31 cellular contexts compared by ENCODE assay signal in genomic region chr11:32162906-32163305, GRCh38.
"Had no signal": no experiment of that assay in that cellular context is flagged by ENCODE, and none has a peak within 500 bp of the region (broad histone marks: within the 10 kb centered on the region; RNA-seq: fewer than 3 reads in every experiment).

No MANE protein-coding gene starts in this region.

- H3K36me3 ChIP-seq: adrenal gland, esophagus squamous epithelium, gastroesophageal sphincter, heart right ventricle, WERI-Rb-1 had no signal

- H3K4me3 ChIP-seq: adrenal gland, body of pancreas, esophagus squamous epithelium, gastroesophageal sphincter, heart right ventricle had no signal

- H3K9me3 Mint-ChIP-seq: activated B cell treated with CpG ODN at 0.5 μM for 24 hours; activated CD8-positive, alpha-beta T cell treated with anti-CD3 and anti-CD28 coated beads for 36 hours; activated naive CD4-positive, alpha-beta T cell treated with anti-CD3 and anti-CD28 coated beads, Interleukin-2, amount 50 U/mL, for 24 hours; activated naive CD8-positive, alpha-beta T cell treated with anti-CD3 and anti-CD28 coated beads for 36 hours; activated naive CD8-positive, alpha-beta T cell treated with anti-CD3 and anti-CD28 coated beads, Interleukin-2, amount 50 U/mL, for 24 hours; activated T-cell treated with anti-CD3 and anti-CD28 coated beads, Interleukin-2, amount 50 U/mL, for 4 hours; T-helper 2 cell treated with Interferon-gamma antibody and Interleukin-4, amounts not matched to agents 5 μg/mL and 100 μg/mL, for 36 hours had no signal

- DNase-seq: activated B cell treated with CpG ODN at 0.5 μM for 24 hours; activated CD4-positive, alpha-beta T cell treated with anti-CD3 and anti-CD28 coated beads for 48 hours; activated CD4-positive, alpha-beta T cell treated with anti-CD3 and anti-CD28 coated beads, Interleukin-2, amount 50 U/mL, for 1 hour; activated CD4-positive, alpha-beta T cell treated with anti-CD3 and anti-CD28 coated beads, Interleukin-2, amount 50 U/mL, for 48 hours; activated CD8-positive, alpha-beta memory T cell treated with anti-CD3 and anti-CD28 coated beads for 24 hours; activated CD8-positive, alpha-beta T cell treated with anti-CD3 and anti-CD28 coated beads for 36 hours; activated effector memory CD4-positive, alpha-beta T cell treated with Interleukin-2 at 50 U/mL for 16 hours; activated gamma-delta T cell treated with Interleukin-2 at 50 U/mL for 16 hours; activated naive CD4-positive, alpha-beta T cell treated with Interleukin-2 at 50 U/mL for 16 hours; activated naive CD8-positive, alpha-beta T cell treated with anti-CD3 and anti-CD28 coated beads for 36 hours; activated naive CD8-positive, alpha-beta T cell treated with anti-CD3 and anti-CD28 coated beads, Interleukin-2, amount 50 U/mL, for 24 hours; activated T-cell treated with anti-CD3 and anti-CD28 coated beads, Interleukin-2, amount 50 U/mL, for 4 hours; adrenal gland; amygdala; aorta; body of pancreas; caudate nucleus; cortex of kidney; dermis blood vessel endothelial cell; effector CD4-positive, alpha-beta T cell; esophagus squamous epithelium; foreskin melanocyte; heart right ventricle; T-helper 17 cell; T1000; WERI-Rb-1 had no signal

- H3K4me3 Mint-ChIP-seq: activated B cell treated with CpG ODN at 0.5 μM for 24 hours; activated CD8-positive, alpha-beta T cell treated with anti-CD3 and anti-CD28 coated beads for 36 hours; activated naive CD4-positive, alpha-beta T cell treated with anti-CD3 and anti-CD28 coated beads, Interleukin-2, amount 50 U/mL, for 24 hours; activated naive CD8-positive, alpha-beta T cell treated with anti-CD3 and anti-CD28 coated beads for 36 hours; activated naive CD8-positive, alpha-beta T cell treated with anti-CD3 and anti-CD28 coated beads, Interleukin-2, amount 50 U/mL, for 24 hours; activated T-cell treated with anti-CD3 and anti-CD28 coated beads, Interleukin-2, amount 50 U/mL, for 4 hours; activated T-helper 17 cell treated with anti-CD3 and anti-CD28 coated beads, Interleukin-2, amount 50 U/mL, for 72 hours; T-helper 17 cell; T-helper 2 cell treated with Interferon-gamma antibody and Interleukin-4, amounts not matched to agents 5 μg/mL and 100 μg/mL, for 36 hours had no signal

- H3K27ac Mint-ChIP-seq: activated B cell treated with CpG ODN at 0.5 μM for 24 hours; activated CD8-positive, alpha-beta T cell treated with anti-CD3 and anti-CD28 coated beads for 36 hours; activated naive CD4-positive, alpha-beta T cell treated with anti-CD3 and anti-CD28 coated beads, Interleukin-2, amount 50 U/mL, for 24 hours; activated naive CD8-positive, alpha-beta T cell treated with anti-CD3 and anti-CD28 coated beads for 36 hours; activated naive CD8-positive, alpha-beta T cell treated with anti-CD3 and anti-CD28 coated beads, Interleukin-2, amount 50 U/mL, for 24 hours; activated T-helper 17 cell treated with anti-CD3 and anti-CD28 coated beads, Interleukin-2, amount 50 U/mL, for 72 hours; T-helper 17 cell; T-helper 2 cell treated with Interferon-gamma antibody and Interleukin-4, amounts not matched to agents 5 μg/mL and 100 μg/mL, for 36 hours had no signal

- H3K4me1 Mint-ChIP-seq: activated B cell treated with CpG ODN at 0.5 μM for 24 hours; activated naive CD4-positive, alpha-beta T cell treated with anti-CD3 and anti-CD28 coated beads, Interleukin-2, amount 50 U/mL, for 24 hours; activated T-helper 17 cell treated with anti-CD3 and anti-CD28 coated beads, Interleukin-2, amount 50 U/mL, for 72 hours; T-helper 17 cell had no signal

- H3K4me1 ChIP-seq: adrenal gland, body of pancreas, esophagus squamous epithelium, heart right ventricle had no signal

- H3K27me3 ChIP-seq: gastroesophageal sphincter had no signal

- H3K9me3 ChIP-seq: adrenal gland, body of pancreas, esophagus squamous epithelium, gastroesophageal sphincter, heart right ventricle had no signal

- H3K36me3 Mint-ChIP-seq: activated naive CD4-positive, alpha-beta T cell treated with anti-CD3 and anti-CD28 coated beads, Interleukin-2, amount 50 U/mL, for 24 hours; activated naive CD8-positive, alpha-beta T cell treated with anti-CD3 and anti-CD28 coated beads for 36 hours had no signal

- H3K27ac ChIP-seq: adrenal gland, body of pancreas, epithelial cell of prostate, esophagus squamous epithelium, gastroesophageal sphincter, heart right ventricle, WERI-Rb-1 had no signal

- H3K27me3 Mint-ChIP-seq: activated CD8-positive, alpha-beta T cell treated with anti-CD3 and anti-CD28 coated beads for 36 hours; activated naive CD8-positive, alpha-beta T cell treated with anti-CD3 and anti-CD28 coated beads for 36 hours had no signal
